8 cellular contexts compared by ENCODE assay signal in genomic region chr7:64951250-64951848, GRCh38. TPM values are rescaled to one million over a fixed set of nuclear protein-coding genes. Genes with fewer than 3 reads are reported as not detected.
A peak's percentile ranks its signal among the peaks of the same experiment; 100 is the strongest.
DNase-seq lines count a peak whose midpoint lies in the region; ATAC-seq, FAIRE-seq and TF ChIP-seq lines count a peak whose summit lies in the region.

No MANE protein-coding gene starts in this region.

- H3K9ac ChIP-seq in H9 (ENCODE audit: extremely low read depth, insufficient read length, low read length) (no peak overlapping the region), kidney (ENCODE audit: low read length in 2 of 2) (no peak overlapping the region)

- peak; percentile 62 for FAIRE-seq in kidney (lab: Jason Lieb, UNC)

- H2BK15ac ChIP-seq in H9 (ENCODE audit: low read depth, low read length): no peak overlapping the region

- peaks cover 10% of the 10 kb centered on the region for H3K23me2 ChIP-seq in H9 (ENCODE audit: insufficient read length, low read depth, low read length, poor library complexity, severe bottlenecking)

- no peak overlapping the region for H2BK12ac ChIP-seq in H9 (ENCODE audit: insufficient read length, low read depth, low read length)

- H3K4me1 Mint-ChIP-seq in H9: peaks cover 0 to 3% of the 10 kb centered on the region in 2 experiments; a peak in 2 of 4 replicates

- no peak overlapping the region for H2AK5ac ChIP-seq in H9 (ENCODE audit: insufficient read length, low read length)

- H2BK5ac ChIP-seq in H9 (ENCODE audit: insufficient read length, low read length): no peak overlapping the region

- H3K4me3 Mint-ChIP-seq in H9: no peak overlapping the region

- no peak overlapping the region for H3K27ac ChIP-seq in H9 (ENCODE audit: insufficient read length, low read depth, low read length)
- H3K27ac ChIP-seq in brain microvascular endothelial cell: no peak overlapping the region
- no peak overlapping the region for H3K27ac ChIP-seq in kidney (ENCODE audit: low read depth in 2 of 2, low read length in 2 of 2)
- no peak overlapping the region for H3K27ac ChIP-seq in thyroid gland

- intact Hi-C loops in kidney (cut with DNase I) (loop anchor here (5.0 kb wide), 1 partner anchor 356 kb away; no protein-coding TSS in a partner anchor), thyroid gland (cut with DNase I) (loop anchor here (5.0 kb wide), 1 partner anchor 266 kb away; no protein-coding TSS in a partner anchor)

- H3K4ac ChIP-seq in H9 (ENCODE audit: low read depth, low read length): no peak overlapping the region

- no peaks in the 10 kb centered on the region for H3K79me1 ChIP-seq in H9 (ENCODE audit: insufficient read depth, low read depth, low read length, poor library complexity, severe bottlenecking)

- in situ Hi-C loops in brain microvascular endothelial cell (cut with HindIII; ENCODE audit: low pct_ligation_motif_present, low sequenced_read_pairs): no loop called here

- H3K27me3 Mint-ChIP-seq in H9 (ENCODE audit: low read depth): peaks cover 29% of the 10 kb centered on the region

- no peak overlapping the region for H4K8ac ChIP-seq in H9 (replicated peaks; ENCODE audit: insufficient read length, low read depth, low read length)

- no peak overlapping the region for H4K5ac ChIP-seq in H9 (ENCODE audit: insufficient read length, low read depth, low read length)

- H3K14ac ChIP-seq in H9 (ENCODE audit: insufficient read depth, low read length): no peak overlapping the region

- no peak overlapping the region for H3K56ac ChIP-seq in H9 (ENCODE audit: insufficient read length, low read depth, low read length)

- H3K4me2 ChIP-seq in H9 (ENCODE audit: insufficient read depth, insufficient read length, low read length): no peak overlapping the region

- H2BK20ac ChIP-seq in H9 (ENCODE audit: low read depth, low read length, poor library complexity, severe bottlenecking): no peak overlapping the region

- WGBS in H9 (ENCODE audit: extremely low coverage, insufficient read length, low lambda C conversion rate): no CpG with 5 or more reads among the region's 1 CpG
- WGBS in thyroid gland, 2 donors: 15 to 17% methylated on average over 1 of the region's 1 CpG

- H3K36me3 ChIP-seq in brain microvascular endothelial cell (replicated peaks) (no peaks in the 10 kb centered on the region), kidney (ENCODE audit: control insufficient read depth in 1 of 2, insufficient read depth in 2 of 2, low read length in 2 of 2) (no peaks in the 10 kb centered on the region), thyroid gland (no peaks in the 10 kb centered on the region)

- H3K9me3 Mint-ChIP-seq in H9: peaks cover 3 to 5% of the 10 kb centered on the region in 2 experiments; a peak in 4 of 5 replicates

- H3K4me3 ChIP-seq in brain microvascular endothelial cell (ENCODE audit: low read depth, low read length) (no peak overlapping the region), kidney (ENCODE audit: low read length in 2 of 2) (no peak overlapping the region), thyroid gland (replicated peaks in 1 of 3) (no peak overlapping the region)

- DNase-seq in DMS53 (lab: John Stamatoyannopoulos, UW) (peak; percentile 85), H9 (no peak), NCI-H2227 treated with DMSO at 0.1 percent for 48 hours (lab: John Stamatoyannopoulos, UW) (peak; percentile 78), brain microvascular endothelial cell (peak; percentile 44), kidney (no peak), thyroid gland (no peak)
- no peak for DNase-seq in activated naive CD4-positive, alpha-beta T cell treated with Interleukin-2 at 50 U/mL for 16 hours

- H3K36me3 Mint-ChIP-seq in H9 (ENCODE audit: insufficient read depth in 1 of 3, low read depth in 3 of 3): peaks cover 0 to 5% (median 4%) of the 10 kb centered on the region in 3 experiments; a peak in 4 of 7 replicates

- no peak overlapping the region for H3K27ac Mint-ChIP-seq in H9

- no peak overlapping the region for H3K18ac ChIP-seq in H9 (ENCODE audit: insufficient read length, low read depth, low read length)

- H3K23ac ChIP-seq in H9 (ENCODE audit: insufficient read length, low read depth, low read length): no peak overlapping the region

- H2BK120ac ChIP-seq in H9 (ENCODE audit: low read depth, low read length, poor library complexity, severe bottlenecking): no peak overlapping the region

- no peaks in the 10 kb centered on the region for H4K20me1 ChIP-seq in H9 (ENCODE audit: control insufficient read depth, insufficient read depth, insufficient read length)

- H3K9me3 ChIP-seq in H9 (ENCODE audit: control insufficient read depth, low read depth, low read length): no peaks in the 10 kb centered on the region
- no peaks in the 10 kb centered on the region for H3K9me3 ChIP-seq in kidney (ENCODE audit: control insufficient read depth in 1 of 2, low read length in 2 of 2)
- no peaks in the 10 kb centered on the region for H3K9me3 ChIP-seq in thyroid gland

- no peak for TF ChIP-seq POLR2A in thyroid gland (IDR thresholded peaks at IDR 0.05)

- H3T11ph ChIP-seq in H9 (ENCODE audit: low read length): no peak overlapping the region

- TF ChIP-seq CTCF in H9 (conservative IDR thresholded peaks at IDR 0.05): peak; percentile 85
- TF ChIP-seq CTCF in brain microvascular endothelial cell (IDR thresholded peaks at IDR 0.05; ENCODE audit: low read depth, low read length, missing control alignments): peak; percentile 57
- TF ChIP-seq CTCF in kidney (IDR thresholded peaks at IDR 0.05; ENCODE audit: borderline replicate concordance, extremely low read depth, insufficient read depth): peak; percentile 81
- TF ChIP-seq CTCF in thyroid gland (IDR thresholded peaks at IDR 0.05): peak; percentile 68 to 89 (median 80)

- H2AFZ ChIP-seq in H9 (ENCODE audit: low read length): no peak overlapping the region

- H3K4me1 ChIP-seq in H9 (ENCODE audit: insufficient read depth, low read length): no peaks in the 10 kb centered on the region; the same call in 1 of the 2 replicates
- peaks cover 0 to 3% of the 10 kb centered on the region in 2 donors for H3K4me1 ChIP-seq in kidney (ENCODE audit: control insufficient read depth in 1 of 2, insufficient read depth in 1 of 2, low read depth in 1 of 2, low read length in 2 of 2)
- H3K4me1 ChIP-seq in thyroid gland: peaks cover 7 to 11% of the 10 kb centered on the region in 2 donors

- no peak overlapping the region for H4K91ac ChIP-seq in H9 (ENCODE audit: insufficient read length, low read depth, low read length)

- ATAC-seq in HG03159 (IDR thresholded peaks at IDR 0.05; ENCODE audit: unreplicated experiment): no peak

- H3K27me3 ChIP-seq in H9 (ENCODE audit: insufficient read depth, low read length) (no peaks in the 10 kb centered on the region; the same call in 1 of the 2 replicates), brain microvascular endothelial cell (replicated peaks) (peaks cover 13% of the 10 kb centered on the region), thyroid gland (no peaks in the 10 kb centered on the region)

- no peaks in the 10 kb centered on the region for H3K79me2 ChIP-seq in H9 (ENCODE audit: insufficient read depth, low read length)

RNA-seq across cellular contexts. Expression of gene ZNF117, which starts 39.5 kb away (rescaled TPM):
- total RNA-seq in H9 (2021) (11.6 and 13.6 TPM in 2 replicates), kidney (12.6 TPM), thyroid gland (10 to 100 TPM; 10.5 to 20.3 (median 12.6) TPM)
- 4.7 TPM for polyA plus RNA-seq in kidney (ENCODE audit: insufficient read depth, low read depth, low replicate concordance)

RNA-seq across cellular contexts. Expression of gene ZNF273, which starts 48.3 kb away (rescaled TPM):
- 17.9 TPM in 2 replicates for total RNA-seq in H9 (2021)
- 5.4 TPM for total RNA-seq in kidney
- 1.7 TPM for polyA plus RNA-seq in kidney (ENCODE audit: insufficient read depth, low read depth, low replicate concordance)
- 10 to 100 TPM; 13.7 to 22.9 (median 18.3) TPM for total RNA-seq in thyroid gland

RNA-seq across cellular contexts. Expression of gene ERV3-1, which starts 55.1 kb away (rescaled TPM):
- 13.9 and 16.5 TPM in 2 replicates for total RNA-seq in H9 (2021)
- total RNA-seq in kidney: 15.2 TPM
- polyA plus RNA-seq in kidney (ENCODE audit: insufficient read depth, low read depth, low replicate concordance): 6.5 TPM
- total RNA-seq in thyroid gland: 10 to 100 TPM; 19.5 to 22.6 (median 20.1) TPM

Comparison
In these comparisons a context has a peak if more than half of its experiments do, and no peak if none do; other contexts are left out.
1. DNase-seq: peak in DMS53 (single experiment), NCI-H2227 treated with DMSO at 0.1 percent for 48 hours (single experiment) and brain microvascular endothelial cell (single experiment); none in H9 (single experiment), kidney (single experiment), thyroid gland (0 of 2) and activated naive CD4-positive, alpha-beta T cell treated with Interleukin-2 at 50 U/mL for 16 hours (single experiment).
2. Peak in every context shown above with its lines, with median percentiles within 50 percentile points of each other: CTCF ChIP-seq.